Comparison of ENCODE assay signal across 1 cellular context in genomic region chr14:32509632-32510187, GRCh38.
TF ChIP-seq lines count a peak whose summit lies in the region.

No MANE protein-coding gene starts in this region.

TF ChIP-seq in GM23338, 12 proteins besides CTCF, POLR2A, EP300 and RAD21 (continued from another document):
- TF ChIP-seq ZNF462 (CRISPR knock-in tag; IDR thresholded peaks at IDR 0.05) (no peak), CREB1 (CRISPR knock-in tag; IDR thresholded peaks at IDR 0.05; ENCODE audit: low read depth) (no peak), POLR2AphosphoS5 (IDR thresholded peaks at IDR 0.05; ENCODE audit: low read depth) (no peak), STAT1 (IDR thresholded peaks at IDR 0.05; ENCODE audit: unreplicated experiment) (no peak), ZNF114 (CRISPR knock-in tag; IDR thresholded peaks at IDR 0.05) (no peak), EZH2phosphoT487 (IDR thresholded peaks at IDR 0.05; ENCODE audit: unreplicated experiment) (no peak), JUNB (IDR thresholded peaks at IDR 0.05; ENCODE audit: unreplicated experiment) (no peak)
